ENCODE assay signal across 13 cellular contexts in genomic region chr21:35025206-35026152, GRCh38. TPM values are rescaled to one million over a fixed set of nuclear protein-coding genes. Genes with fewer than 3 reads are reported as not detected.
DNase-seq lines count a peak whose midpoint lies in the region; ATAC-seq lines count a peak whose summit lies in the region.
"Had no signal": no experiment of that assay in that cellular context is flagged by ENCODE, and none has a peak within 500 bp of the region (broad histone marks: within the 10 kb centered on the region; RNA-seq: fewer than 3 reads in every experiment).

No MANE protein-coding gene starts in this region.

- no peaks in the 10 kb centered on the region for H3K9me3 Mint-ChIP-seq in CD4-positive, alpha-beta memory T cell
- no peaks in the 10 kb centered on the region for H3K9me3 Mint-ChIP-seq in activated CD8-positive, alpha-beta T cell treated with anti-CD3 and anti-CD28 coated beads, Interleukin-2, amount 10 ng/mL, durations not matched to agents 7 days and 5 days (ENCODE audit: insufficient read depth)
- H3K9me3 Mint-ChIP-seq in naive thymus-derived CD4-positive, alpha-beta T cell: peaks cover 0 to 2% (median 0%) of the 10 kb centered on the region in 11 donors

- no peak for ATAC-seq in activated CD8-positive, alpha-beta T cell treated with anti-CD3 and anti-CD28 coated beads, Interleukin-2, amount 10 ng/mL, durations not matched to agents 7 days and 5 days
- no peak for ATAC-seq in naive thymus-derived CD4-positive, alpha-beta T cell
- no peak for ATAC-seq in GM18502 (IDR thresholded peaks at IDR 0.05; ENCODE audit: poor library complexity, unreplicated experiment)
- no peak for ATAC-seq in HG02970 (IDR thresholded peaks at IDR 0.05; ENCODE audit: low FRiP score, unreplicated experiment)

- H3K4me3 Mint-ChIP-seq in CD4-positive, alpha-beta memory T cell: peak overlapping the region; percentile 77 to 97 (median 89)
- peak overlapping the region; percentile 79 for H3K4me3 Mint-ChIP-seq in activated CD8-positive, alpha-beta T cell treated with anti-CD3 and anti-CD28 coated beads, Interleukin-2, amount 10 ng/mL, durations not matched to agents 7 days and 5 days
- H3K4me3 Mint-ChIP-seq in naive thymus-derived CD4-positive, alpha-beta T cell: peak overlapping the region; percentile 73 to 98 (median 86)

- no peaks in the 10 kb centered on the region for H3K27me3 Mint-ChIP-seq in CD4-positive, alpha-beta memory T cell
- H3K27me3 Mint-ChIP-seq in activated CD8-positive, alpha-beta T cell treated with anti-CD3 and anti-CD28 coated beads, Interleukin-2, amount 10 ng/mL, durations not matched to agents 7 days and 5 days (ENCODE audit: low read depth): peaks cover 3% of the 10 kb centered on the region
- no peaks in the 10 kb centered on the region for H3K27me3 Mint-ChIP-seq in naive thymus-derived CD4-positive, alpha-beta T cell

- no peak for DNase-seq in CD4-positive, alpha-beta memory T cell
- DNase-seq in activated CD8-positive, alpha-beta T cell treated with anti-CD3 and anti-CD28 coated beads, Interleukin-2, amount 10 ng/mL, durations not matched to agents 7 days and 5 days: no peak
- no peak for DNase-seq in naive thymus-derived CD4-positive, alpha-beta T cell
- DNase-seq in cerebellum (ENCODE audit: low spot score): no peak
- no peak for DNase-seq in stimulated activated CD4-positive, alpha-beta T cell treated with anti-CD3 and anti-CD28 coated beads, Interleukin-15, amount 100 ng/mL, for 24 hours
- DNase-seq: COR-L47, left ventricle myocardium superior, NCI-H748 treated with DMSO at 0.1 percent for 48 hours, tibial artery had no signal

- no peaks in the 10 kb centered on the region for H3K9me3 ChIP-seq in CD4-positive, alpha-beta memory T cell (ENCODE audit: control insufficient read depth in 1 of 2, low read length in 2 of 2)
- no peaks in the 10 kb centered on the region for H3K9me3 ChIP-seq in KOPT-K1 (ENCODE audit: insufficient read depth, low read length, poor library complexity, severe bottlenecking)
- no peaks in the 10 kb centered on the region for H3K9me3 ChIP-seq in naive thymus-derived CD4-positive, alpha-beta T cell (ENCODE audit: control insufficient read depth in 2 of 3, low read length in 3 of 3)
- H3K9me3 ChIP-seq: tibial artery had no signal

- POLR2A ChIA-PET in CD4-positive, alpha-beta memory T cell (lab: Charles Lee; ENCODE audit: partially characterized antibody): interaction anchor here (0.7 to 26.1 kb wide), 26 partner anchors 7 to 1545 kb away, joined by 3 to 729 read pairs (median 5); partner anchors contain the start of gene RUNX1
- POLR2A ChIA-PET in activated CD8-positive, alpha-beta T cell treated with anti-CD3 and anti-CD28 coated beads, Interleukin-2, amount 10 ng/mL, durations not matched to agents 7 days and 5 days (lab: Charles Lee): interaction anchor here (0.8 to 3.1 kb wide), 13 partner anchors 8 to 136 kb away, joined by 3 to 56 read pairs (median 5); no protein-coding TSS in a partner anchor
- POLR2A ChIA-PET in naive thymus-derived CD4-positive, alpha-beta T cell (lab: Charles Lee): interaction anchor here (0.6 to 6.3 kb wide), 24 partner anchors 10 to 1479 kb away, joined by 3 to 110 read pairs (median 5); partner anchors contain the start of gene RUNX1

- H3K36me3 Mint-ChIP-seq in CD4-positive, alpha-beta memory T cell: peaks cover 14 to 40% of the 10 kb centered on the region in 2 donors
- H3K36me3 Mint-ChIP-seq in activated CD8-positive, alpha-beta T cell treated with anti-CD3 and anti-CD28 coated beads, Interleukin-2, amount 10 ng/mL, durations not matched to agents 7 days and 5 days (ENCODE audit: low read depth): peaks cover 13% of the 10 kb centered on the region
- peaks cover 1 to 39% (median 25%) of the 10 kb centered on the region in 5 donors for H3K36me3 Mint-ChIP-seq in naive thymus-derived CD4-positive, alpha-beta T cell

- no peaks in the 10 kb centered on the region for H3K36me3 ChIP-seq in CD4-positive, alpha-beta memory T cell (ENCODE audit: insufficient read depth, low read length)
- H3K36me3 ChIP-seq in KOPT-K1 (ENCODE audit: insufficient read depth, low read length): peaks cover 49% of the 10 kb centered on the region
- peaks cover 0 to 5% (median 0%) of the 10 kb centered on the region in 3 experiments for H3K36me3 ChIP-seq in naive thymus-derived CD4-positive, alpha-beta T cell (ENCODE audit: control insufficient read depth in 2 of 3, insufficient read depth in 3 of 3, low read length in 3 of 3)
- H3K36me3 ChIP-seq: tibial artery had no signal

- CTCF ChIA-PET in CD4-positive, alpha-beta memory T cell (lab: Charles Lee; ENCODE audit: partially characterized antibody): interaction anchor here (1.0 to 3.8 kb wide), 18 partner anchors 8 to 372 kb away, joined by 3 to 26 read pairs (median 3); no protein-coding TSS in a partner anchor
- CTCF ChIA-PET in activated CD8-positive, alpha-beta T cell treated with anti-CD3 and anti-CD28 coated beads, Interleukin-2, amount 10 ng/mL, durations not matched to agents 7 days and 5 days (lab: Charles Lee): interaction anchor here (0.6 to 5.5 kb wide), 18 partner anchors 9 to 418 kb away, joined by 3 to 39 read pairs (median 4); no protein-coding TSS in a partner anchor
- CTCF ChIA-PET in naive thymus-derived CD4-positive, alpha-beta T cell (lab: Charles Lee): interaction anchor here (0.6 to 2.0 kb wide), 5 partner anchors 17 to 135 kb away, joined by 3 to 7 read pairs (median 7); no protein-coding TSS in a partner anchor

- H3K4me1 ChIP-seq in CD4-positive, alpha-beta memory T cell (ENCODE audit: insufficient read depth, low read length): peaks cover 92% of the 10 kb centered on the region
- H3K4me1 ChIP-seq in naive thymus-derived CD4-positive, alpha-beta T cell (ENCODE audit: control insufficient read depth in 2 of 2, insufficient read depth in 2 of 2, low read length in 2 of 2): peaks cover 83 to 91% of the 10 kb centered on the region in 2 donors

- no peaks in the 10 kb centered on the region for H3K27me3 ChIP-seq in CD4-positive, alpha-beta memory T cell (ENCODE audit: insufficient read depth, low read length)
- H3K27me3 ChIP-seq in naive thymus-derived CD4-positive, alpha-beta T cell (ENCODE audit: control insufficient read depth in 2 of 2, insufficient read depth in 2 of 2, low read length in 2 of 2): no peaks in the 10 kb centered on the region
- H3K27me3 ChIP-seq: tibial artery had no signal

- peak overlapping the region; percentile 97 to 100 (median 98) for H3K27ac Mint-ChIP-seq in CD4-positive, alpha-beta memory T cell
- H3K27ac Mint-ChIP-seq in activated CD8-positive, alpha-beta T cell treated with anti-CD3 and anti-CD28 coated beads, Interleukin-2, amount 10 ng/mL, durations not matched to agents 7 days and 5 days: peak overlapping the region; percentile 75
- H3K27ac Mint-ChIP-seq in naive thymus-derived CD4-positive, alpha-beta T cell: peak overlapping the region; percentile 96 to 100 (median 99)
- H3K27ac Mint-ChIP-seq: progenitor cell of endocrine pancreas had no signal

- H3K4me1 Mint-ChIP-seq in CD4-positive, alpha-beta memory T cell: peaks cover 78 to 96% (median 90%) of the 10 kb centered on the region in 4 donors
- peaks cover 78% of the 10 kb centered on the region for H3K4me1 Mint-ChIP-seq in activated CD8-positive, alpha-beta T cell treated with anti-CD3 and anti-CD28 coated beads, Interleukin-2, amount 10 ng/mL, durations not matched to agents 7 days and 5 days (ENCODE audit: low read depth)
- H3K4me1 Mint-ChIP-seq in naive thymus-derived CD4-positive, alpha-beta T cell: peaks cover 76 to 98% (median 94%) of the 10 kb centered on the region in 7 donors

- peak overlapping the region; percentile 4 to 36 for H3K4me3 ChIP-seq in CD4-positive, alpha-beta memory T cell (ENCODE audit: low read length in 2 of 2)
- peak overlapping the region; percentile 45 for H3K4me3 ChIP-seq in naive thymus-derived CD4-positive, alpha-beta T cell (ENCODE audit: low read length)

- intact Hi-C loops in CD4-positive, alpha-beta memory T cell (cut with micrococcal nuclease): loop anchor here (1.0 kb wide), 3 partner anchors 23 to 135 kb away; no protein-coding TSS in a partner anchor
- intact Hi-C loops in naive thymus-derived CD4-positive, alpha-beta T cell (cut with micrococcal nuclease): loop anchor here (1.0 to 5.0 kb wide), 10 partner anchors 8 to 502 kb away; no protein-coding TSS in a partner anchor

- peak overlapping the region; percentile 71 for H3K27ac ChIP-seq in CD4-positive, alpha-beta memory T cell (ENCODE audit: low read depth, low read length)
- peak overlapping the region; percentile 95 for H3K27ac ChIP-seq in KOPT-K1 (ENCODE audit: low read depth, low read length, poor library complexity, severe bottlenecking)
- H3K27ac ChIP-seq in naive thymus-derived CD4-positive, alpha-beta T cell (ENCODE audit: low read depth, low read length): peak overlapping the region; percentile 75

RNA-seq across cellular contexts. Expression of gene RUNX1, which starts 23.6 kb away (rescaled TPM):
- total RNA-seq in CD4-positive, alpha-beta memory T cell: 10 to 100 TPM; 86.1 to 96.3 TPM
- polyA plus RNA-seq in CD4-positive, alpha-beta memory T cell: 10 to 100 TPM in 1 of 2 donors, 1 to 10 TPM in 1; 6.0 to 26.7 TPM
- 10 to 100 TPM; 10.4 to 10.6 TPM for total RNA-seq in activated CD8-positive, alpha-beta T cell treated with anti-CD3 and anti-CD28 coated beads, Interleukin-2, amount 10 ng/mL, durations not matched to agents 7 days and 5 days
- 100 to 1,000 TPM in 1 of 5 experiments, 10 to 100 TPM in 4; 55.3 to 154 (median 98.5) TPM for total RNA-seq in naive thymus-derived CD4-positive, alpha-beta T cell
- 10 to 100 TPM; 27.9 to 42.8 TPM for polyA plus RNA-seq in naive thymus-derived CD4-positive, alpha-beta T cell
- total RNA-seq in cerebellum: 1.8 TPM

Comparison
In these comparisons a context has a peak if more than half of its experiments do, and no peak if none do; other contexts are left out.
1. RNA of gene RUNX1, which starts 23.6 kb away (total RNA-seq): 55.3 to 154 TPM in naive thymus-derived CD4-positive, alpha-beta T cell and 86.1 to 96.3 TPM in CD4-positive, alpha-beta memory T cell; 10.4 to 10.6 TPM in activated CD8-positive, alpha-beta T cell treated with anti-CD3 and anti-CD28 coated beads, Interleukin-2, amount 10 ng/mL, durations not matched to agents 7 days and 5 days and 1.8 TPM in cerebellum (single experiment); every median in the first group is over 4 times any median in the second.
2. Peak in every context shown above with its lines, with median percentiles within 50 percentile points of each other: H3K27ac ChIP-seq, H3K27ac Mint-ChIP-seq and H3K4me3 Mint-ChIP-seq.